24 cellular contexts compared by ENCODE assay signal in genomic region chr9:132827366-132827765, GRCh38. TPM values are rescaled to one million over a fixed set of nuclear protein-coding genes. Genes with fewer than 3 reads are reported as not detected.
"Had no signal": no experiment of that assay in that cellular context is flagged by ENCODE, and none has a peak within 500 bp of the region (broad histone marks: within the 10 kb centered on the region; RNA-seq: fewer than 3 reads in every experiment).

No MANE protein-coding gene starts in this region.

- H3K9me3 Mint-ChIP-seq: IgD-negative memory B cell had no signal

- DNase-seq: NCI-H1092 treated with DMSO at 0.1 percent for 48 hours; NCI-H1436; NCI-H187; NCI-H2029; NCI-H2081 treated with DMSO at 0.1 percent for 48 hours; NCI-H2171; NCI-H226; NCI-H446; NCI-H510A; NCI-H524 treated with DMSO at 0.1 percent for 48 hours; NCI-H69; NCI-H774; NK-92 treated with Interleukin-12 subunit alpha and Interleukin-12 subunit beta, amount 100 ng/mL, for 24 hours; PC-3; SHP77; SK-N-SH; SW 1271 had no signal

- H3K27ac ChIP-seq: HL-60, KMS-11, RWPE1 had no signal

- H3K4me3 ChIP-seq: K562 had no signal

- H3K4me3 Mint-ChIP-seq: IgD-negative memory B cell had no signal

- H3K4me2 ChIP-seq: SK-N-SH had no signal

- ATAC-seq: K562, Panc1, PC-3 had no signal

- H3K9ac ChIP-seq: KMS-11, SK-N-SH had no signal

- H3K36me3 Mint-ChIP-seq: IgD-negative memory B cell had no signal

- H3K9me3 ChIP-seq: SK-N-SH had no signal

- H3K4me1 Mint-ChIP-seq: IgD-negative memory B cell had no signal

RNA-seq across cellular contexts. Expression of gene AK8, which starts 50.7 kb away (rescaled TPM):
- total RNA-seq: K562, LHCN-M2 had no signal
